ENCODE assay signal across 11 cellular contexts in genomic region chr2:104873689-104874054, GRCh38. TPM values are rescaled to one million over a fixed set of nuclear protein-coding genes. Genes with fewer than 3 reads are reported as not detected.
DNase-seq lines count a peak whose midpoint lies in the region; ATAC-seq and TF ChIP-seq lines count a peak whose summit lies in the region.
"Had no signal": no experiment of that assay in that cellular context is flagged by ENCODE, and none has a peak within 500 bp of the region (broad histone marks: within the 10 kb centered on the region; RNA-seq: fewer than 3 reads in every experiment).

No MANE protein-coding gene starts in this region.

- BruUV-seq in Caco-2 (replicated peaks; lab: Mats Ljungman, UMichigan): no TSS peak

- H4K20me1 ChIP-seq in neural progenitor cell (ENCODE audit: low read depth): peaks cover 38% of the 10 kb centered on the region

- intact Hi-C loops in Caco-2 (cut with micrococcal nuclease; ENCODE audit: unreplicated experiment): loop anchor here (5.0 to 10.0 kb wide), 3 partner anchors 459 to 1711 kb away; no protein-coding TSS in a partner anchor

- H3K27me3 Mint-ChIP-seq in Caco-2 (ENCODE audit: insufficient read depth, unreplicated experiment) (peaks cover 18% of the 10 kb centered on the region), neural progenitor cell (ENCODE audit: insufficient read depth, low read depth) (peaks cover 22% of the 10 kb centered on the region), T-cell (peaks cover 46 to 65% of the 10 kb centered on the region in 2 donors)

- TF ChIP-seq CTCF in Caco-2 (IDR thresholded peaks at IDR 0.05; ENCODE audit: insufficient read depth in 1 of 2, low read depth in 1 of 2, low read length in 1 of 2, severe bottlenecking in 1 of 2, unreplicated experiment in 1 of 2): no peak
- TF ChIP-seq CTCF in astrocyte of the spinal cord (IDR thresholded peaks at IDR 0.05; ENCODE audit: low read depth, low read length): no peak
- TF ChIP-seq CTCF in neural progenitor cell (IDR thresholded peaks at IDR 0.05): no peak

- H3K27me3 ChIP-seq in Caco-2 (replicated peaks; ENCODE audit: control insufficient read depth, insufficient read depth, low read length): peaks cover 3% of the 10 kb centered on the region
- peaks cover 100% of the 10 kb centered on the region for H3K27me3 ChIP-seq in neural progenitor cell
- H3K27me3 ChIP-seq in effector memory CD4-positive, alpha-beta T cell (replicated peaks; ENCODE audit: control insufficient read depth, insufficient read depth, low read length, poor library complexity, severe bottlenecking): peaks cover 15% of the 10 kb centered on the region

- CTCF ChIA-PET in Caco-2 (lab: Charles Lee): no interaction called here
- CTCF ChIA-PET in T-cell (lab: Charles Lee): no interaction called here

- H3K27ac Mint-ChIP-seq in Caco-2 (ENCODE audit: unreplicated experiment): no peak overlapping the region
- peak overlapping the region; percentile 76 for H3K27ac Mint-ChIP-seq in neural progenitor cell
- H3K27ac Mint-ChIP-seq in T-cell: peak overlapping the region in 1 of 2 donors; percentile 31

- POLR2A ChIA-PET in Caco-2 (lab: Charles Lee) (no interaction called here), T-cell (lab: Charles Lee) (no interaction called here)

- peak; percentile 10 for ATAC-seq in HG02759 (IDR thresholded peaks at IDR 0.05; ENCODE audit: unreplicated experiment)
- no peak for ATAC-seq in T-cell (replicated peaks in 1 of 4)

- H3K79me2 ChIP-seq in neural progenitor cell (ENCODE audit: low read depth): no peaks in the 10 kb centered on the region

- in situ Hi-C loops in astrocyte of the spinal cord (cut with HindIII; ENCODE audit: low sequenced_read_pairs): no loop called here

- H3K36me3 Mint-ChIP-seq in Caco-2 (ENCODE audit: insufficient read depth, unreplicated experiment) (no peaks in the 10 kb centered on the region), neural progenitor cell (peaks cover 2% of the 10 kb centered on the region), T-cell (no peaks in the 10 kb centered on the region)

- H3K4me1 Mint-ChIP-seq in Caco-2 (ENCODE audit: low read depth, unreplicated experiment): no peaks in the 10 kb centered on the region
- H3K4me1 Mint-ChIP-seq in neural progenitor cell: peaks cover 40% of the 10 kb centered on the region
- peaks cover 8 to 16% (median 13%) of the 10 kb centered on the region in 3 donors for H3K4me1 Mint-ChIP-seq in T-cell

- no peak overlapping the region for H3K9ac ChIP-seq in neural progenitor cell

- H3K4me2 ChIP-seq in neural progenitor cell: peak overlapping the region; percentile 96

- H3K4me1 ChIP-seq in Caco-2 (peaks cover 4% of the 10 kb centered on the region), neural progenitor cell (peaks cover 12% of the 10 kb centered on the region)
- H3K4me1 ChIP-seq in effector memory CD4-positive, alpha-beta T cell (ENCODE audit: control insufficient read depth, insufficient read depth, low read length, poor library complexity, severe bottlenecking): peaks cover 7% of the 10 kb centered on the region

- H3K36me3 ChIP-seq in Caco-2 (ENCODE audit: control insufficient read depth, insufficient read depth, low read length) (no peaks in the 10 kb centered on the region), neural progenitor cell (no peaks in the 10 kb centered on the region)
- no peaks in the 10 kb centered on the region for H3K36me3 ChIP-seq in effector memory CD4-positive, alpha-beta T cell (ENCODE audit: control insufficient read depth, insufficient read depth, low read length)
- H3K36me3 ChIP-seq: pancreas had no signal

- H3K4me3 Mint-ChIP-seq in Caco-2 (ENCODE audit: unreplicated experiment) (peak overlapping the region; percentile 54), neural progenitor cell (peak overlapping the region; percentile 97), T-cell (peak overlapping the region in 1 of 3 donors; percentile 56)

- H3F3A ChIP-seq in neural progenitor cell (ENCODE audit: low read depth): peaks cover 21% of the 10 kb centered on the region

- H3K4me3 ChIP-seq in Caco-2 (ENCODE audit: low read depth, low read length) (no peak overlapping the region), astrocyte of the spinal cord (ENCODE audit: low read depth, low read length) (peak overlapping the region; percentile 38), neural progenitor cell (peak overlapping the region; percentile 88)
- H3K4me3 ChIP-seq in effector memory CD4-positive, alpha-beta T cell (ENCODE audit: insufficient read depth, low read depth, low read length, poor library complexity, severe bottlenecking): no peak overlapping the region

- no peak overlapping the region for H3K27ac ChIP-seq in neural progenitor cell
- H3K27ac ChIP-seq in effector memory CD4-positive, alpha-beta T cell (ENCODE audit: insufficient read depth, low read length, poor library complexity, severe bottlenecking): no peak overlapping the region
- H3K27ac ChIP-seq: pancreas had no signal

- DNase-seq in Caco-2 (no peak), astrocyte of the spinal cord (ENCODE audit: low read depth, low spot score) (no peak), neural progenitor cell (ENCODE audit: low spot score) (peak; percentile 49), T-cell (no peak), AG08396 (ENCODE audit: low spot score) (no peak), NAMALWA (ENCODE audit: low spot score) (no peak)
- DNase-seq in effector memory CD4-positive, alpha-beta T cell: no peak
- DNase-seq: cortex of kidney had no signal

- H3K9me3 Mint-ChIP-seq in Caco-2 (ENCODE audit: unreplicated experiment) (no peaks in the 10 kb centered on the region), neural progenitor cell (no peaks in the 10 kb centered on the region), T-cell (no peaks in the 10 kb centered on the region)

- H3K9me3 ChIP-seq in Caco-2 (no peaks in the 10 kb centered on the region), neural progenitor cell (ENCODE audit: low read depth) (no peaks in the 10 kb centered on the region)
- no peaks in the 10 kb centered on the region for H3K9me3 ChIP-seq in effector memory CD4-positive, alpha-beta T cell (ENCODE audit: control insufficient read depth, low read length)
- H3K9me3 ChIP-seq: pancreas had no signal

- peak overlapping the region; percentile 97 for H2AFZ ChIP-seq in neural progenitor cell (replicated peaks)

RNA-seq across cellular contexts. Expression of gene POU3F3, which starts 19.8 kb away (rescaled TPM):
- total RNA-seq in Caco-2 (2022): not detected in 2 replicates
- total RNA-seq in neural progenitor cell (ENCODE audit: low replicate concordance): 0.25 TPM in 1 of 2 replicates, not detected in the other
- not detected for total RNA-seq in T-cell
- total RNA-seq: pancreas; T-helper 2 cell treated with Interferon-gamma antibody and Interleukin-4, amounts not matched to agents 100 ng/mL and 5 ng/mL, for 36 hours had no signal

Comparison
In these comparisons a context has a peak if more than half of its experiments do, and no peak if none do; other contexts are left out.
1. H3K4me3 ChIP-seq: peak in astrocyte of the spinal cord (single experiment) and neural progenitor cell (single experiment); none in Caco-2 (single experiment) and effector memory CD4-positive, alpha-beta T cell (single experiment).